In genomic region chr4:78775278-78776030, GRCh38 we compare ENCODE assay signal across 8 cellular contexts. TPM values are rescaled to one million over a fixed set of nuclear protein-coding genes. Genes with fewer than 3 reads are reported as not detected.
DNase-seq lines count a peak whose midpoint lies in the region; ATAC-seq and TF ChIP-seq lines count a peak whose summit lies in the region.

No MANE protein-coding gene starts in this region.

- H3K27ac ChIP-seq in OCI-LY1 (ENCODE audit: low read depth, low read length, poor library complexity, severe bottlenecking) = peak overlapping the region; percentile 94

- peak overlapping the region; percentile 14; the same call in 1 of the 2 replicates for H2AFZ ChIP-seq in OCI-LY1 (ENCODE audit: low read length)

- ATAC-seq in GM19438 (IDR thresholded peaks at IDR 0.05; ENCODE audit: low read depth, unreplicated experiment) (peak; percentile 45), HG03565 (IDR thresholded peaks at IDR 0.05; ENCODE audit: unreplicated experiment) (peak; percentile 32)

- H3F3A ChIP-seq in OCI-LY1 (ENCODE audit: insufficient read depth, low read length) = no peaks in the 10 kb centered on the region

- DNase-seq in COLO668 (lab: John Stamatoyannopoulos, UW; ENCODE audit: unreplicated experiment) (peak; percentile 87), activated T-cell treated with anti-CD3 and anti-CD28 coated beads for 48 hours (ENCODE audit: low read depth) (peak; percentile 85), epithelial cell of proximal tubule (ENCODE audit: low read depth) (no peak), mucosa of gallbladder (ENCODE audit: low spot score) (peak; percentile 89)
- DNase-seq in stimulated activated CD8-positive, alpha-beta memory T cell treated with anti-CD3 and anti-CD28 coated beads, Interleukin-4, amount 100 ng/mL, for 24 hours (ENCODE audit: low read depth) = peak; percentile 80

- TF ChIP-seq CTCF in OCI-LY1 (IDR thresholded peaks at IDR 0.05; ENCODE audit: low read length) = no peak
- no peak for TF ChIP-seq CTCF in epithelial cell of proximal tubule (conservative IDR thresholded peaks at IDR 0.05; ENCODE audit: low read depth, low read length)

- peak overlapping the region; percentile 96 for H3K4me2 ChIP-seq in OCI-LY1 (ENCODE audit: low read length)

- H3K4me1 ChIP-seq in OCI-LY1 (ENCODE audit: insufficient read depth, low read length, severe bottlenecking) = peaks cover 49% of the 10 kb centered on the region

- H3K27me3 ChIP-seq in OCI-LY1 (ENCODE audit: insufficient read depth, low read length) = no peaks in the 10 kb centered on the region

- no peaks in the 10 kb centered on the region for H3K9me3 ChIP-seq in OCI-LY1 (ENCODE audit: low read length)

- H3K79me2 ChIP-seq in OCI-LY1 (ENCODE audit: insufficient read depth, low read length) = peaks cover 39% of the 10 kb centered on the region

- no peaks in the 10 kb centered on the region for H3K9me2 ChIP-seq in OCI-LY1 (ENCODE audit: low read depth, low read length)

- H4K20me1 ChIP-seq in OCI-LY1 (ENCODE audit: insufficient read depth, low read length) = no peaks in the 10 kb centered on the region

- peak overlapping the region; percentile 98 for H3K9ac ChIP-seq in OCI-LY1 (ENCODE audit: low read length)

- H3K4me3 ChIP-seq in OCI-LY1 (ENCODE audit: low read depth, low read length, poor library complexity, severe bottlenecking) = peak overlapping the region; percentile 99
- H3K4me3 ChIP-seq in epithelial cell of proximal tubule (ENCODE audit: low read depth, low read length) = peak overlapping the region; percentile 85

- H3K36me3 ChIP-seq in OCI-LY1 (ENCODE audit: insufficient read depth, low read length) = no peaks in the 10 kb centered on the region

RNA-seq across cellular contexts. Expression of gene BMP2K, which starts 0.7 kb away (rescaled TPM):
- total RNA-seq in epithelial cell of proximal tubule (11.8 and 19.2 TPM in 2 replicates), mucosa of gallbladder (42.0 TPM)
